Comparison of ENCODE assay signal across 23 cellular contexts in the genomic region with DNA sequence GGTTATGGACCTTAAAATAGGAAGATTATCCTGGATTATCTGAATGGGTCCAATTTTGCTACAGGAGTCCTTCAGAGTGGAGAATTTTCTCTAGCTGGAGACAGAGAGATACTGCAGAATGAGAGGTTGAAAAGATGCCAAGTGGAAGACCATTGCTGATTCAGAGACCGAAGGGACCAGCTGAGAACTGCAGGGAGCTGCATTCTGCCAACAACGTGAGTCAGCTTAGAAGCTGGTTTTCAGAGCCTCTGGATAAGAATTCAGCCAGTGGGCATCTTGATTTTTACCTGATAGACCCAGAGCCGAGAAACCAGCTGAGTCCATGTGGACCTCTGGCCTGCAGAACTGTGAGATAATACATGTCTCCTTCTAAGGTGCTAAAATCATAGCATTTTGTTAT.
DNase-seq lines count a peak whose midpoint lies in the region; ATAC-seq, FAIRE-seq and TF ChIP-seq lines count a peak whose summit lies in the region.
"Had no signal": no experiment of that assay in that cellular context is flagged by ENCODE, and none has a peak within 500 bp of the region (broad histone marks: within the 10 kb centered on the region; RNA-seq: fewer than 3 reads in every experiment).

No MANE protein-coding gene starts in this region.

- no peaks in the 10 kb centered on the region for H3K27me3 ChIP-seq in bronchial epithelial cell (ENCODE audit: control insufficient read depth, insufficient read depth, low read length)
- no peaks in the 10 kb centered on the region for H3K27me3 ChIP-seq in SK-N-SH (ENCODE audit: insufficient read depth)
- no peaks in the 10 kb centered on the region; a peak in 1 of 5 replicates for H3K27me3 ChIP-seq in HepG2 (ENCODE audit: control insufficient read depth in 1 of 2, insufficient read depth in 2 of 2, low read length in 2 of 2)
- H3K27me3 ChIP-seq: BE2C, SJSA1 had no signal

- POLR2A ChIA-PET in SK-N-SH (lab: Yijun Ruan, JAX): no interaction called here
- POLR2A ChIA-PET in HepG2 (lab: Yijun Ruan, JAX): no interaction called here

- BruUV-seq in HepG2 (replicated peaks; lab: Mats Ljungman, UMichigan): no TSS peak

- no peak for TF ChIP-seq POLR2A in HepG2 (IDR thresholded peaks at IDR 0.05; ENCODE audit: insufficient read depth in 1 of 2, low read depth in 2 of 2, low read length in 2 of 2)

- DNase-seq in EL (peak; percentile 65), M059J (ENCODE audit: low read depth) (peak; percentile 70), bronchial epithelial cell (ENCODE audit: low read depth) (peak; percentile 37), pons (ENCODE audit: low spot score) (peak; percentile 2), SK-N-SH (no peak), HepG2 (ENCODE audit: low spot score) (no peak)
- DNase-seq: BE2C, GOT3, HCEC 1CT, MV-4-11, NCI-H1105 treated with DMSO at 0.1 percent for 48 hours, NCI-H2029 treated with DMSO at 0.1 percent for 48 hours, NCI-H345, NCI-H524, NCI-H774, OCI-M1 had no signal

- H2AFZ ChIP-seq in SK-N-SH (ENCODE audit: low read depth) (no peak overlapping the region), HepG2 (ENCODE audit: low read length) (no peak overlapping the region)

- FAIRE-seq in bronchial epithelial cell (lab: Jason Lieb, UNC) (no peak), HepG2 (lab: Jason Lieb, UNC) (no peak)
- FAIRE-seq: D721Med, GM12892, K562, RCC 7860 had no signal

- H3K36me3 ChIP-seq in bronchial epithelial cell (ENCODE audit: control insufficient read depth, insufficient read depth, low read length) (no peaks in the 10 kb centered on the region), SK-N-SH (replicated peaks in 1 of 2; ENCODE audit: control insufficient read depth in 1 of 2, insufficient read depth in 2 of 2, low read length in 1 of 2) (no peaks in the 10 kb centered on the region), HepG2 (replicated peaks in 1 of 2; ENCODE audit: control insufficient read depth in 1 of 2, insufficient read depth in 2 of 2, low read length in 2 of 2) (no peaks in the 10 kb centered on the region)
- H3K36me3 ChIP-seq: BE2C, SJSA1 had no signal

- no peaks in the 10 kb centered on the region for H3K9me2 ChIP-seq in SK-N-SH

- intact Hi-C loops in HepG2 (cut with micrococcal nuclease; ENCODE audit: unreplicated experiment): no loop called here

- 19% methylated on average over 3 of the region's 3 CpGs for WGBS in SK-N-SH (ENCODE audit: low lambda C conversion rate)
- 38% methylated on average over 1 of the region's 3 CpGs for WGBS in HepG2 (ENCODE audit: low lambda C conversion rate)

- H3K79me2 ChIP-seq in SK-N-SH (ENCODE audit: insufficient read depth) (no peaks in the 10 kb centered on the region), HepG2 (ENCODE audit: insufficient read depth, low read length) (no peaks in the 10 kb centered on the region)

- H3K4me2 ChIP-seq in SK-N-SH: no peak overlapping the region
- no peak overlapping the region for H3K4me2 ChIP-seq in HepG2 (ENCODE audit: low read depth, low read length)

- H3K9me3 ChIP-seq in SK-N-SH (no peaks in the 10 kb centered on the region), HepG2 (ENCODE audit: low read length) (no peaks in the 10 kb centered on the region)
- H3K9me3 ChIP-seq: BE2C, SJSA1 had no signal

- H3K4me1 ChIP-seq in SK-N-SH (ENCODE audit: control insufficient read depth in 1 of 2, insufficient read depth in 2 of 2, low read depth in 1 of 2, low read length in 1 of 2): no peaks in the 10 kb centered on the region
- H3K4me1 ChIP-seq in HepG2 (ENCODE audit: insufficient read depth, low read length): no peaks in the 10 kb centered on the region
- H3K4me1 ChIP-seq: SJSA1 had no signal

- CTCF ChIA-PET in SK-N-SH (lab: Yijun Ruan, JAX) (no interaction called here), HepG2 (lab: Yijun Ruan, JAX; ENCODE audit: low intra/inter-chr PET ratio, low total read pairs) (no interaction called here)

- H4K20me1 ChIP-seq in SK-N-SH (ENCODE audit: insufficient read depth): no peaks in the 10 kb centered on the region
- no peaks in the 10 kb centered on the region for H4K20me1 ChIP-seq in HepG2 (ENCODE audit: insufficient read depth, low read length)

- H3K27ac ChIP-seq in SK-N-SH (ENCODE audit: low read depth in 2 of 2, low read length in 1 of 2): no peak overlapping the region
- no peak overlapping the region for H3K27ac ChIP-seq in HepG2 (ENCODE audit: extremely low read length, insufficient read depth, low read length)
- H3K27ac ChIP-seq: SJSA1 had no signal

- TF ChIP-seq RAD21 in SK-N-SH (IDR thresholded peaks at IDR 0.05; ENCODE audit: low read length): no peak
- TF ChIP-seq RAD21 in HepG2 (CRISPR knock-in tag; IDR thresholded peaks at IDR 0.05): no peak

- H3K9ac ChIP-seq in SK-N-SH (no peak overlapping the region), HepG2 (ENCODE audit: insufficient read depth, low read depth, low read length) (no peak overlapping the region)

- TF ChIP-seq EP300 in SK-N-SH (IDR thresholded peaks at IDR 0.05; ENCODE audit: borderline replicate concordance in 1 of 2, low read depth in 1 of 2, low read length in 1 of 2): no peak
- TF ChIP-seq EP300 in HepG2 (IDR thresholded peaks at IDR 0.05; ENCODE audit: low read depth in 2 of 2, low read length in 2 of 2): no peak
- TF ChIP-seq EP300 in HepG2 (CRISPR knock-in tag; IDR thresholded peaks at IDR 0.05; ENCODE audit: borderline replicate concordance): no peak

- in situ Hi-C loops in HepG2 (cut with HindIII; ENCODE audit: extremely low pct_ligation_motif_present, low pct_unique_long_range_greater_than_20kb): no loop called here

- no peaks in the 10 kb centered on the region for H3F3A ChIP-seq in SK-N-SH (replicated peaks; ENCODE audit: insufficient read depth)

- TF ChIP-seq CTCF in bronchial epithelial cell (IDR thresholded peaks at IDR 0.05; ENCODE audit: insufficient read depth, low read length, severe bottlenecking): no peak
- no peak for TF ChIP-seq CTCF in SK-N-SH (IDR thresholded peaks at IDR 0.05)
- TF ChIP-seq CTCF in HepG2 (CRISPR knock-in tag; IDR thresholded peaks at IDR 0.05): no peak

- no peak for ATAC-seq in HepG2
- ATAC-seq in HG03135 (IDR thresholded peaks at IDR 0.05; ENCODE audit: unreplicated experiment): no peak
- ATAC-seq: K562, Right ventricle myocardium inferior had no signal

- H3K4me3 ChIP-seq in bronchial epithelial cell (ENCODE audit: low read depth, low read length) (no peak overlapping the region), SK-N-SH (ENCODE audit: low read depth in 2 of 2, low read length in 1 of 2) (no peak overlapping the region), HepG2 (replicated peaks in 1 of 3; ENCODE audit: insufficient read depth in 1 of 3, low read depth in 2 of 3, low read length in 3 of 3) (no peak overlapping the region)
- H3K4me3 ChIP-seq: K562, SJSA1 had no signal

TF ChIP-seq in SK-N-SH, 30 proteins besides CTCF, POLR2A, EP300 and RAD21:
- no peak for TF ChIP-seq NFIC (IDR thresholded peaks at IDR 0.05; ENCODE audit: borderline replicate concordance)
- no peak for TF ChIP-seq POLR2AphosphoS5 (IDR thresholded peaks at IDR 0.05; ENCODE audit: low read depth, low read length)
- TF ChIP-seq, protein P1, sequence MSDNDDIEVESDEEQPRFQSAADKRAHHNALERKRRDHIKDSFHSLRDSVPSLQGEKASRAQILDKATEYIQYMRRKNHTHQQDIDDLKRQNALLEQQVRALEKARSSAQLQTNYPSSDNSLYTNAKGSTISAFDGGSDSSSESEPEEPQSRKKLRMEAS (IDR thresholded peaks at IDR 0.05; ENCODE audit: low read depth): no peak
- TF ChIP-seq FOXJ3 (CRISPR knock-in tag; IDR thresholded peaks at IDR 0.05): no peak
- no peak for TF ChIP-seq FOSL2 (IDR thresholded peaks at IDR 0.05; ENCODE audit: borderline replicate concordance, low read depth)
- no peak for TF ChIP-seq NRF1 (IDR thresholded peaks at IDR 0.05; ENCODE audit: low read depth, low read length)
- TF ChIP-seq YY1 (IDR thresholded peaks at IDR 0.05; ENCODE audit: low read depth): no peak
- TF ChIP-seq RFX5 (IDR thresholded peaks at IDR 0.05; ENCODE audit: low read length): no peak

TF ChIP-seq in HepG2, 621 proteins besides CTCF, POLR2A, EP300 and RAD21 (continues in another document):
- TF ChIP-seq, protein P2, sequence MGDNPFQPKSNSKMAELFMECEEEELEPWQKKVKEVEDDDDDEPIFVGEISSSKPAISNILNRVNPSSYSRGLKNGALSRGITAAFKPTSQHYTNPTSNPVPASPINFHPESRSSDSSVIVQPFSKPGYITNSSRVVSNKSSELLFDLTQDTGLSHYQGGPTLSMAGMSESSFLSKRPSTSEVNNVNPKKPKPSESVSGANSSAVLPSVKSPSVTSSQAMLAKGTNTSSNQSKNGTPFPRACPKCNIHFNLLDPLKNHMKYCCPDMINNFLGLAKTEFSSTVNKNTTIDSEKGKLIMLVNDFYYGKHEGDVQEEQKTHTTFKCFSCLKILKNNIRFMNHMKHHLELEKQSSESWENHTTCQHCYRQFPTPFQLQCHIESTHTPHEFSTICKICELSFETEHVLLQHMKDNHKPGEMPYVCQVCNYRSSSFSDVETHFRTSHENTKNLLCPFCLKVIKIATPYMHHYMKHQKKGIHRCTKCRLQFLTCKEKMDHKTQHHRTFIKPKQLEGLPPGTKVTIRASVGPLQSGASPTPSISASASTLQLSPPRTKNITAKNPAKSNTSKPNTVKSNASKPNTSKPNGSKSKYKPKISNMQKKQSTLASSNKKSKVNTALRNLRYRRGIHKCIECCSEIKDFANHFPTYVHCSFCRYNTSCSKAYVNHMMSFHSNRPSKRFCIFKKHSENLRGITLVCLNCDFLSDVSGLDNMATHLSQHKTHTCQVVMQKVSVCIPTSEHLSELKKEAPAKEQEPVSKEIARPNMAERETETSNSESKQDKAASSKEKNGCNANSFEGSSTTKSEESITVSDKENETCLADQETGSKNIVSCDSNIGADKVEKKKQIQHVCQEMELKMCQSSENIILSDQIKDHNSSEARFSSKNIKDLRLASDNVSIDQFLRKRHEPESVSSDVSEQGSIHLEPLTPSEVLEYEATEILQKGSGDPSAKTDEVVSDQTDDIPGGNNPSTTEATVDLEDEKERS (CRISPR knock-in tag; IDR thresholded peaks at IDR 0.05): no peak
- TF ChIP-seq, protein P3, sequence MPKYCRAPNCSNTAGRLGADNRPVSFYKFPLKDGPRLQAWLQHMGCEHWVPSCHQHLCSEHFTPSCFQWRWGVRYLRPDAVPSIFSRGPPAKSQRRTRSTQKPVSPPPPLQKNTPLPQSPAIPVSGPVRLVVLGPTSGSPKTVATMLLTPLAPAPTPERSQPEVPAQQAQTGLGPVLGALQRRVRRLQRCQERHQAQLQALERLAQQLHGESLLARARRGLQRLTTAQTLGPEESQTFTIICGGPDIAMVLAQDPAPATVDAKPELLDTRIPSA (CRISPR knock-in tag; IDR thresholded peaks at IDR 0.05; ENCODE audit: borderline replicate concordance): no peak
- TF ChIP-seq ZNF333 (CRISPR knock-in tag; IDR thresholded peaks at IDR 0.05; ENCODE audit: borderline replicate concordance): no peak
- TF ChIP-seq ZNF549 (CRISPR knock-in tag; IDR thresholded peaks at IDR 0.05): no peak
- TF ChIP-seq FOXA1 (IDR thresholded peaks at IDR 0.05): no peak
- TF ChIP-seq FOXA1 (CRISPR knock-in tag; IDR thresholded peaks at IDR 0.05): no peak

Comparison
In these comparisons a context has a peak if more than half of its experiments do, and no peak if none do; other contexts are left out.
1. DNase-seq: peak in EL (single experiment), M059J (single experiment), bronchial epithelial cell (single experiment) and pons (single experiment); none in SK-N-SH (single experiment) and HepG2 (single experiment).